In the genomic region with DNA sequence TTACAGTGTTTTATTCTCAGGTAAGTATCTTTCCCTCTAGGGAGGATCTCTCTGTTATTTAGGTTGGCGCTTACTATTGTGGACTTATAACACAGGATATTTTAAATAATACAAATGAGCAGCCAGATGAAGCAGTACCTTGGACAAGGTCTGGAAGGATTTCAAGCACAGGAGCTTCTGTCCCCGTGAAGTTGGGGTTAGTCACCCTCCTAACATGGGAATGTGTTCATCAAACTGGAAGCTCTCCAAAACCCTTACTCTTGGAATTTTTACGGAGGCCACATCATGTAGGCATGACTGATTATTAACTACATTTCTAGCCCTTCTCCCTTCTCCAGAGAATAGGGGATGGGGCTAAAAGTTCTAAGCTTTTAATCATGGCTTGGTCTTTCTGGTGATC, we compare ENCODE assay signal across 15 cellular contexts. TPM values are rescaled to one million over a fixed set of nuclear protein-coding genes. Genes with fewer than 3 reads are reported as not detected.
DNase-seq lines count a peak whose midpoint lies in the region; FAIRE-seq and TF ChIP-seq lines count a peak whose summit lies in the region.
"Had no signal": no experiment of that assay in that cellular context is flagged by ENCODE, and none has a peak within 500 bp of the region (broad histone marks: within the 10 kb centered on the region; RNA-seq: fewer than 3 reads in every experiment).

No MANE protein-coding gene starts in this region.

- peak; percentile 11 for DNase-seq in GM04503 (ENCODE audit: low read depth)
- peak; percentile 91 for DNase-seq in RCC 7860 (ENCODE audit: low spot score)
- peak; percentile 85 for DNase-seq in epithelial cell of proximal tubule (ENCODE audit: low read depth)
- DNase-seq in non-pigmented ciliary epithelial cell (ENCODE audit: low read depth), result peak; percentile 37
- no peak for DNase-seq in dorsolateral prefrontal cortex
- no peak for DNase-seq in NCI-H1092 (lab: John Stamatoyannopoulos, UW)
- no peak for DNase-seq in NCI-H2171 treated with DMSO at 0.1 percent for 48 hours (lab: John Stamatoyannopoulos, UW)
- DNase-seq in NCI-H748 treated with DMSO at 0.1 percent for 48 hours (lab: John Stamatoyannopoulos, UW), result no peak
- DNase-seq: effector memory CD8-positive, alpha-beta T cell; NCI-H2081 treated with DMSO at 0.1 percent for 48 hours; SHP77 treated with DMSO at 0.1 percent for 48 hours; stimulated activated naive CD4-positive, alpha-beta T cell treated with Interleukin-2 at 50 U/mL for 16 hours had no signal

- H3K27me3 ChIP-seq in dorsolateral prefrontal cortex, result no peaks in the 10 kb centered on the region
- H3K27me3 ChIP-seq: neural progenitor cell had no signal

- FAIRE-seq in RCC 7860 (lab: Jason Lieb, UNC), result peak; percentile 92
- FAIRE-seq: TTC549 had no signal

- no peak overlapping the region for H3K27ac ChIP-seq in dorsolateral prefrontal cortex
- H3K27ac ChIP-seq: neural progenitor cell had no signal

- TF ChIP-seq CTCF in epithelial cell of proximal tubule (conservative IDR thresholded peaks at IDR 0.05; ENCODE audit: low read depth, low read length) (no peak), dorsolateral prefrontal cortex (IDR thresholded peaks at IDR 0.05 in 54 of 56, conservative IDR thresholded peaks at IDR 0.05 in 2 of 56; ENCODE audit: low read depth in 1 of 56, partially characterized antibody in 56 of 56) (no peak)

- intact Hi-C loops in dorsolateral prefrontal cortex (cut with DNase I), result no loop called here

- H3K4me3 ChIP-seq in epithelial cell of proximal tubule (ENCODE audit: low read depth, low read length) (no peak overlapping the region), dorsolateral prefrontal cortex (no peak overlapping the region)
- H3K4me3 ChIP-seq: lung, neural progenitor cell had no signal

RNA-seq across cellular contexts. Expression of a gene that starts 38.3 kb away (rescaled TPM):
- total RNA-seq in epithelial cell of proximal tubule (24.9 and 25.8 TPM in 2 replicates), dorsolateral prefrontal cortex (10 to 100 TPM; 32.1 to 76.2 (median 48.1) TPM)

Comparison
In these comparisons a context has a peak if more than half of its experiments do, and no peak if none do; other contexts are left out.
1. DNase-seq: peak in GM04503 (single experiment), RCC 7860 (single experiment), epithelial cell of proximal tubule (single experiment) and non-pigmented ciliary epithelial cell (single experiment); none in dorsolateral prefrontal cortex (0 of 10), NCI-H1092 (single experiment), NCI-H2171 treated with DMSO at 0.1 percent for 48 hours (single experiment) and NCI-H748 treated with DMSO at 0.1 percent for 48 hours (single experiment).